9 cellular contexts compared by ENCODE assay signal in the genomic region with DNA sequence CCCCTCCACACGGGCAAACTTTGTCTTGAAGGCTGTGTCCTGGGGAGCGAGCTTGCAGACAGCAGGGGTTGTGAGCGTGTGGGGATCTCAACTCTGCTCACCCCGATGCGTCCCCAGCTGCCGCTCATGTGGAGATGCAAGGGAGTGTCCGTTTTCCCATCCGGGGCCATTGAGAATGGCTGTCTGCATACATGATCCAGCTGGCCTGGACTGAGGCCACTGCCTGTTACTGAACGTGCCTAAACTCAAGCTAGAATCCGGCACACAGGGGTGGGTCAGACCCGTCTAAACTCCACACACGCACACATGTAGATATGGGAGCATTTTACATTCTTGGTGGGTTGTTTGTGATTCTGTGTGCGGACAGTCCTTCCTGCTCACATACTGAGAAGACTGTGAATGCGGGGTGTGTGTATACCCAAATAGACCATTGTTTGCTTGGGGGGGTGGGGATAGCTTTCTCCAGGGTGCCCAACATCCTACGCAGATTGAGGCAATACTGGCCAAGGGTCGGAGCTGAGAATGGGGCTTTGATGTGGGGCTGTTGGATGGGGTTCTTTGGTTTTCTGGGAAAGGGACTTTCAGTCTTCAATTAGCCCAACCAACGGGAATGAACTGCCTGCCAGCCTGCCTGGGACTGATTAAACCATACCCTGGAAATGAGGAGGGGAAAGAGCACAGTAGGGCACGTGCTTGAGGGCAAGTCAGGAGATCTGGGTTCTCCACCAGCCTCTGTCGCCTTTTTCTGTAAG.
DNase-seq lines count a peak whose midpoint lies in the region; ATAC-seq and TF ChIP-seq lines count a peak whose summit lies in the region.
"Had no signal": no experiment of that assay in that cellular context is flagged by ENCODE, and none has a peak within 500 bp of the region (broad histone marks: within the 10 kb centered on the region; RNA-seq: fewer than 3 reads in every experiment).

No MANE protein-coding gene starts in this region.

- no peaks in the 10 kb centered on the region for H3K9me3 Mint-ChIP-seq in CD14-positive monocyte
- no peaks in the 10 kb centered on the region for H3K9me3 Mint-ChIP-seq in activated T-helper 17 cell treated with anti-CD3 and anti-CD28 coated beads, Interleukin-2, amount 50 U/mL, for 72 hours

- TF ChIP-seq CTCF in CD14-positive monocyte (IDR thresholded peaks at IDR 0.05) (no peak), heart right ventricle (IDR thresholded peaks at IDR 0.05) (no peak)

- TF ChIP-seq POLR2A in GM18505 (IDR thresholded peaks at IDR 0.05; ENCODE audit: borderline replicate concordance, extremely low read depth, insufficient read depth, insufficient read length) = no peak

- WGBS in heart right ventricle, 2 donors = 59 to 65% methylated on average over 19 of the region's 19 CpGs

- no peaks in the 10 kb centered on the region for H3K27me3 ChIP-seq in heart right ventricle

- no peak for DNase-seq in CD14-positive monocyte (ENCODE audit: low spot score)
- peak; percentile 81 to 86 for DNase-seq in heart right ventricle
- peak; percentile 75 for DNase-seq in pons (ENCODE audit: low spot score)
- no peak for DNase-seq in stimulated activated CD4-positive, alpha-beta T cell treated with anti-CD3 and anti-CD28 coated beads, Interleukin-2, amount 100 ng/mL, for 24 hours
- no peak for DNase-seq in NCI-H2171 treated with DMSO at 0.1 percent for 48 hours (lab: John Stamatoyannopoulos, UW)
- DNase-seq in NCI-H1105 treated with DMSO at 0.1 percent for 48 hours (lab: John Stamatoyannopoulos, UW) = no peak

- peak overlapping the region; percentile 70 to 93 (median 85) for H3K27ac ChIP-seq in heart right ventricle
- H3K27ac ChIP-seq: HL-60 had no signal

- ATAC-seq in activated T-helper 17 cell treated with anti-CD3 and anti-CD28 coated beads, Interleukin-2, amount 50 U/mL, for 72 hours (replicated peaks) = peak; percentile 32
- ATAC-seq in heart right ventricle (peak; percentile 44 to 74 (median 62)), GM18505 (IDR thresholded peaks at IDR 0.05; ENCODE audit: unreplicated experiment) (no peak)

- intact Hi-C loops in CD14-positive monocyte (cut with micrococcal nuclease) = no loop called here
- intact Hi-C loops in heart right ventricle (cut with DNase I) = loop anchor here in 7 of 10 donors (5.0 to 10.0 kb wide), 4 partner anchors 59 to 104 kb away; a partner anchor contains a TSS

- H3K36me3 Mint-ChIP-seq in CD14-positive monocyte = peaks cover 13 to 18% of the 10 kb centered on the region in 2 donors
- H3K36me3 Mint-ChIP-seq in activated T-helper 17 cell treated with anti-CD3 and anti-CD28 coated beads, Interleukin-2, amount 50 U/mL, for 72 hours (ENCODE audit: low read depth) = no peaks in the 10 kb centered on the region

- H3K27ac Mint-ChIP-seq in CD14-positive monocyte = peak overlapping the region in 3 of 7 donors; percentile 42 to 87 (median 77)
- no peak overlapping the region for H3K27ac Mint-ChIP-seq in activated T-helper 17 cell treated with anti-CD3 and anti-CD28 coated beads, Interleukin-2, amount 50 U/mL, for 72 hours

- H3K4me1 ChIP-seq in heart right ventricle = peaks cover 20 to 90% (median 62%) of the 10 kb centered on the region in 9 donors

- H3K4me3 Mint-ChIP-seq in CD14-positive monocyte = peak overlapping the region; percentile 71 to 83
- peak overlapping the region; percentile 66 for H3K4me3 Mint-ChIP-seq in activated T-helper 17 cell treated with anti-CD3 and anti-CD28 coated beads, Interleukin-2, amount 50 U/mL, for 72 hours

- peaks cover 0 to 27% (median 4%) of the 10 kb centered on the region in 9 donors for H3K36me3 ChIP-seq in heart right ventricle

- H3K4me3 ChIP-seq in heart right ventricle = peak overlapping the region in 8 of 10 donors; percentile 27 to 55 (median 52)

- no peaks in the 10 kb centered on the region for H3K9me3 ChIP-seq in heart right ventricle

- peaks cover 23% of the 10 kb centered on the region for H3K4me1 Mint-ChIP-seq in CD14-positive monocyte
- peaks cover 5% of the 10 kb centered on the region for H3K4me1 Mint-ChIP-seq in activated T-helper 17 cell treated with anti-CD3 and anti-CD28 coated beads, Interleukin-2, amount 50 U/mL, for 72 hours

- H3K27me3 Mint-ChIP-seq in CD14-positive monocyte (ENCODE audit: low read depth in 3 of 3) = no peaks in the 10 kb centered on the region
- H3K27me3 Mint-ChIP-seq in activated T-helper 17 cell treated with anti-CD3 and anti-CD28 coated beads, Interleukin-2, amount 50 U/mL, for 72 hours = peaks cover 6% of the 10 kb centered on the region

Comparison
In these comparisons a context has a peak if more than half of its experiments do, and no peak if none do; other contexts are left out.
1. DNase-seq: peak in heart right ventricle (2 of 2) and pons (single experiment); none in CD14-positive monocyte (single experiment), stimulated activated CD4-positive, alpha-beta T cell treated with anti-CD3 and anti-CD28 coated beads, Interleukin-2, amount 100 ng/mL, for 24 hours (0 of 2), NCI-H2171 treated with DMSO at 0.1 percent for 48 hours (single experiment) and NCI-H1105 treated with DMSO at 0.1 percent for 48 hours (single experiment).
2. intact Hi-C loops: an anchor here in heart right ventricle (5.0 to 10.0 kb wide); none called in CD14-positive monocyte.